ENCODE assay signal across 17 cellular contexts in genomic region chr17:39701784-39702422, GRCh38. TPM values are rescaled to one million over a fixed set of nuclear protein-coding genes. Genes with fewer than 3 reads are reported as not detected.
DNase-seq lines count a peak whose midpoint lies in the region; ATAC-seq and TF ChIP-seq lines count a peak whose summit lies in the region.
"Had no signal": no experiment of that assay in that cellular context is flagged by ENCODE, and none has a peak within 500 bp of the region (broad histone marks: within the 10 kb centered on the region; RNA-seq: fewer than 3 reads in every experiment).

No MANE protein-coding gene starts in this region.

- TF ChIP-seq POLR2A in body of pancreas (IDR thresholded peaks at IDR 0.05) = no peak

- WGBS in body of pancreas, 2 donors = 51 to 62% methylated on average over 4 of the region's 4 CpGs
- 70 to 80% (median 78%) methylated on average over 4 of the region's 4 CpGs for WGBS in psoas muscle, 3 donors

- no peaks in the 10 kb centered on the region for H3K9me2 ChIP-seq in GM23338 (ENCODE audit: insufficient read depth)

- ATAC-seq in GM23338 (no peak), body of pancreas (no peak), psoas muscle (no peak), GM19463 (IDR thresholded peaks at IDR 0.05; ENCODE audit: unreplicated experiment) (no peak), HG03520 (IDR thresholded peaks at IDR 0.05; ENCODE audit: unreplicated experiment) (no peak)

- H3K36me3 Mint-ChIP-seq in GM23338 (ENCODE audit: low read depth) = peaks cover 25% of the 10 kb centered on the region

- no peak for DNase-seq in GM23338 (ENCODE audit: low spot score)
- no peak for DNase-seq in body of pancreas
- DNase-seq in psoas muscle = no peak
- no peak for DNase-seq in NCI-H2107 treated with DMSO at 0.1 percent for 48 hours (lab: John Stamatoyannopoulos, UW; ENCODE audit: unreplicated experiment)
- no peak for DNase-seq in NCI-H1092 (lab: John Stamatoyannopoulos, UW)
- DNase-seq: activated effector memory CD4-positive, alpha-beta T cell treated with Interleukin-2 at 50 U/mL for 16 hours; central memory CD4-positive, alpha-beta T cell; NCI-H187 treated with DMSO at 0.1 percent for 48 hours; OCI-M1; sigmoid colon had no signal

- peaks cover 64% of the 10 kb centered on the region for H3K4me1 Mint-ChIP-seq in GM23338

- no peaks in the 10 kb centered on the region for H3K36me3 ChIP-seq in GM23338 (ENCODE audit: insufficient read depth)
- H3K36me3 ChIP-seq in body of pancreas (replicated peaks in 1 of 2; ENCODE audit: insufficient read depth in 1 of 2, low read depth in 2 of 2) = no peaks in the 10 kb centered on the region
- H3K36me3 ChIP-seq in psoas muscle (ENCODE audit: insufficient read depth in 1 of 2, low read depth in 1 of 2) = peaks cover 0 to 4% of the 10 kb centered on the region in 2 donors
- H3K36me3 ChIP-seq: vagina had no signal

- peaks cover 27% of the 10 kb centered on the region for H4K20me1 ChIP-seq in GM23338 (replicated peaks; ENCODE audit: insufficient read depth)

- H3K4me3 Mint-ChIP-seq in GM23338 = peak overlapping the region; percentile 97
- H3K4me3 Mint-ChIP-seq: T-helper 1 cell treated with Interleukin-12 subunit alpha and Interleukin-12 subunit beta and Interleukin-4 antibody, amounts not matched to agents 30 μg/mL and 1 μg/mL, for 36 hours had no signal

- H3K27ac ChIP-seq in GM23338 (ENCODE audit: low read depth) (0 out of 2 replicates have a peak overlapping the region, but pooled peaks have one; percentile 56), body of pancreas (peak overlapping the region; percentile 81 to 97 (median 96)), psoas muscle (no peak overlapping the region)
- H3K27ac ChIP-seq: vagina had no signal

- TF ChIP-seq CTCF in GM23338 (conservative IDR thresholded peaks at IDR 0.05; ENCODE audit: low read depth in 2 of 2) = no peak
- TF ChIP-seq CTCF in body of pancreas (IDR thresholded peaks at IDR 0.05) = no peak
- no peak for TF ChIP-seq CTCF in psoas muscle (IDR thresholded peaks at IDR 0.05)

- peak overlapping the region; percentile 61 for H3K27ac Mint-ChIP-seq in GM23338
- H3K27ac Mint-ChIP-seq: T-helper 1 cell treated with Interleukin-12 subunit alpha and Interleukin-12 subunit beta and Interleukin-4 antibody, amounts not matched to agents 30 μg/mL and 1 μg/mL, for 36 hours had no signal

- H3F3A ChIP-seq in GM23338 (replicated peaks; ENCODE audit: low read depth) = peaks cover 3% of the 10 kb centered on the region; the same call in 1 of the 2 replicates

- intact Hi-C loops in body of pancreas (cut with DNase I) = no loop called here
- intact Hi-C loops in psoas muscle (cut with DNase I) = no loop called here

- peaks cover 66% of the 10 kb centered on the region for H3K4me1 ChIP-seq in GM23338 (ENCODE audit: insufficient read depth)
- H3K4me1 ChIP-seq in body of pancreas = peaks cover 67% of the 10 kb centered on the region
- peaks cover 55% of the 10 kb centered on the region for H3K4me1 ChIP-seq in psoas muscle

- no peaks in the 10 kb centered on the region for H3K27me3 ChIP-seq in GM23338 (ENCODE audit: insufficient read depth)
- H3K27me3 ChIP-seq in body of pancreas = no peaks in the 10 kb centered on the region
- H3K27me3 ChIP-seq in psoas muscle (ENCODE audit: insufficient read depth in 3 of 3, low read length in 2 of 3) = no peaks in the 10 kb centered on the region
- H3K27me3 ChIP-seq: sigmoid colon, vagina had no signal

- H2AFZ ChIP-seq in GM23338 = no peak overlapping the region

- H3K9me3 ChIP-seq in body of pancreas = no peaks in the 10 kb centered on the region
- H3K9me3 ChIP-seq in iPS-18c (ENCODE audit: control insufficient read depth, insufficient read depth, low read length) = no peaks in the 10 kb centered on the region
- no peaks in the 10 kb centered on the region for H3K9me3 ChIP-seq in psoas muscle
- H3K9me3 ChIP-seq: sigmoid colon, vagina had no signal

- H3K4me2 ChIP-seq in GM23338 = peak overlapping the region; percentile 75

- H3K4me3 ChIP-seq in GM23338 (peak overlapping the region; percentile 97), body of pancreas (no peak overlapping the region), iPS-18c (ENCODE audit: insufficient read depth, low read depth, low read length) (peak overlapping the region; percentile 86), psoas muscle (peak overlapping the region; percentile 94)

- H3K9me3 Mint-ChIP-seq in GM23338 = no peaks in the 10 kb centered on the region
- H3K9me3 Mint-ChIP-seq: T-helper 1 cell treated with Interleukin-12 subunit alpha and Interleukin-12 subunit beta and Interleukin-4 antibody, amounts not matched to agents 30 μg/mL and 1 μg/mL, for 36 hours had no signal

- peaks cover 7% of the 10 kb centered on the region for H3K27me3 Mint-ChIP-seq in GM23338 (ENCODE audit: insufficient read depth, low read depth, poor library complexity)

- peaks cover 93% of the 10 kb centered on the region for H3K79me2 ChIP-seq in GM23338 (replicated peaks; ENCODE audit: insufficient read depth)

TF ChIP-seq in GM23338, 12 proteins besides CTCF, POLR2A, EP300 and RAD21 (continues in another document):
- no peak for TF ChIP-seq CREB1 (CRISPR knock-in tag; IDR thresholded peaks at IDR 0.05; ENCODE audit: low read depth)
- TF ChIP-seq POLR2AphosphoS5 (IDR thresholded peaks at IDR 0.05; ENCODE audit: low read depth) = no peak
- no peak for TF ChIP-seq ZNF114 (CRISPR knock-in tag; IDR thresholded peaks at IDR 0.05)
- no peak for TF ChIP-seq EZH2 (IDR thresholded peaks at IDR 0.05; ENCODE audit: low read depth, unreplicated experiment)
- TF ChIP-seq ZNF331 (CRISPR knock-in tag; IDR thresholded peaks at IDR 0.05; ENCODE audit: low read depth) = no peak
- TF ChIP-seq REST (IDR thresholded peaks at IDR 0.05; ENCODE audit: unreplicated experiment) = no peak
- TF ChIP-seq ETS1 (IDR thresholded peaks at IDR 0.05) = no peak
- TF ChIP-seq EZH2phosphoT487 (IDR thresholded peaks at IDR 0.05; ENCODE audit: unreplicated experiment) = no peak
- no peak for TF ChIP-seq JUNB (IDR thresholded peaks at IDR 0.05; ENCODE audit: unreplicated experiment)
- TF ChIP-seq STAT1 (IDR thresholded peaks at IDR 0.05; ENCODE audit: unreplicated experiment) = no peak

RNA-seq across cellular contexts. Expression of gene ERBB2, which starts 2.0 kb away (rescaled TPM):
- 193 and 196 TPM in 2 replicates for total RNA-seq in GM23338 (2014; rRNA removed; shearing (Covaris generic))
- polyA plus RNA-seq in GM23338 (2016; fragmentation: Nextera tagmentation; extraction: Ambion mirVana) (44.9 and 46.2 TPM in 2 replicates), psoas muscle (10 to 100 TPM in 1 of 3 donors, 1 to 10 TPM in 2; 4.0 to 11.1 (median 9.2) TPM)
- total RNA-seq in body of pancreas (10 to 100 TPM; 52.4 to 65.3 TPM), psoas muscle (10 to 100 TPM; 20.4 to 24.9 (median 21.1) TPM)

RNA-seq across cellular contexts. Expression of gene PGAP3, which starts 14.0 kb away (rescaled TPM):
- 10.7 and 12.8 TPM in 2 replicates for total RNA-seq in GM23338 (2014; rRNA removed; shearing (Covaris generic))
- polyA plus RNA-seq in GM23338 (2016; fragmentation: Nextera tagmentation; extraction: Ambion mirVana) (7.0 and 8.2 TPM in 2 replicates), psoas muscle (1 to 10 TPM; 1.4 to 4.2 (median 3.3) TPM)
- total RNA-seq in body of pancreas (10 to 100 TPM; 13.8 to 33.2 TPM), psoas muscle (1 to 10 TPM; 4.5 to 7.9 (median 6.7) TPM)

RNA-seq across cellular contexts. Expression of gene MIEN1, which starts 28.4 kb away (rescaled TPM):
- total RNA-seq in GM23338 (2014; rRNA removed; shearing (Covaris generic)) = 24.3 and 37.1 TPM in 2 replicates
- 91.8 and 106 TPM in 2 replicates for polyA plus RNA-seq in GM23338 (2016; fragmentation: Nextera tagmentation; extraction: Ambion mirVana)
- 10 to 100 TPM; 79.1 to 98.2 TPM for total RNA-seq in body of pancreas
- total RNA-seq in psoas muscle = 10 to 100 TPM; 28.2 to 44.3 (median 36.2) TPM
- polyA plus RNA-seq in psoas muscle = 10 to 100 TPM; 42.6 to 83.9 (median 63.5) TPM

RNA-seq across cellular contexts. Expression of gene PNMT, which starts 33.6 kb away (rescaled TPM):
- total RNA-seq in GM23338 (2014; rRNA removed; shearing (Covaris generic)) = 1.9 and 2.3 TPM in 2 replicates
- polyA plus RNA-seq in GM23338 (2016; fragmentation: Nextera tagmentation; extraction: Ambion mirVana) = 2.5 and 4.4 TPM in 2 replicates
- total RNA-seq in body of pancreas = 1 to 10 TPM; 1.3 to 2.6 TPM
- total RNA-seq in psoas muscle = 10 to 100 TPM in 2 of 4 donors, 1 to 10 TPM in 2; 5.9 to 15.3 (median 11.8) TPM
- polyA plus RNA-seq in psoas muscle = 10 to 100 TPM in 1 of 3 donors, 1 to 10 TPM in 2; 6.0 to 13.0 (median 6.8) TPM
- total RNA-seq: fibroblast of villous mesenchyme had no signal
- polyA plus RNA-seq: CD14-positive monocyte had no signal

RNA-seq across cellular contexts. Expression of gene GRB7, which starts 35.8 kb away (rescaled TPM):
- total RNA-seq in GM23338 (2014; rRNA removed; shearing (Covaris generic)) = 23.1 and 28.9 TPM in 2 replicates
- 12.8 and 13.1 TPM in 2 replicates for polyA plus RNA-seq in GM23338 (2016; fragmentation: Nextera tagmentation; extraction: Ambion mirVana)
- total RNA-seq in body of pancreas = 10 to 100 TPM; 25.4 to 39.9 TPM
- not detected for total RNA-seq in psoas muscle
- under 1 TPM in 2 of 3 donors, not detected in 1; 0.06 to 0.69 TPM for polyA plus RNA-seq in psoas muscle
- polyA plus RNA-seq: CD14-positive monocyte had no signal

Comparison
In these comparisons a context has a peak if more than half of its experiments do, and no peak if none do; other contexts are left out.
1. H3K4me3 ChIP-seq: peak in GM23338 (single experiment), iPS-18c (single experiment) and psoas muscle (single experiment); none in body of pancreas (0 of 2).